ENCODE assay signal across 8 cellular contexts in genomic region chrX:101407748-101408529, GRCh38. TPM values are rescaled to one million over a fixed set of nuclear protein-coding genes. Genes with fewer than 3 reads are reported as not detected.
DNase-seq lines count a peak whose midpoint lies in the region; ATAC-seq and TF ChIP-seq lines count a peak whose summit lies in the region.

Gene GLA, minus strand, starts transcription at chrX:101407925. Its CDS starts 22 bp downstream, at chrX:101407903.
A gene with protein sequence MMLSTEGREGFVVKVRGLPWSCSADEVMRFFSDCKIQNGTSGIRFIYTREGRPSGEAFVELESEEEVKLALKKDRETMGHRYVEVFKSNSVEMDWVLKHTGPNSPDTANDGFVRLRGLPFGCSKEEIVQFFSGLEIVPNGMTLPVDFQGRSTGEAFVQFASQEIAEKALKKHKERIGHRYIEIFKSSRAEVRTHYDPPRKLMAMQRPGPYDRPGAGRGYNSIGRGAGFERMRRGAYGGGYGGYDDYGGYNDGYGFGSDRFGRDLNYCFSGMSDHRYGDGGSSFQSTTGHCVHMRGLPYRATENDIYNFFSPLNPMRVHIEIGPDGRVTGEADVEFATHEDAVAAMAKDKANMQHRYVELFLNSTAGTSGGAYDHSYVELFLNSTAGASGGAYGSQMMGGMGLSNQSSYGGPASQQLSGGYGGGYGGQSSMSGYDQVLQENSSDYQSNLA (plus strand): TSS chrX:101408222. CDS start chrX:101411989, 3,767 bp downstream.

- peak within 1 kb of the TSS; percentile 100 for H3K4me3 Mint-ChIP-seq in activated naive CD4-positive, alpha-beta T cell treated with anti-CD3 and anti-CD28 coated beads, Interleukin-2, amount 50 U/mL, for 24 hours

- peaks cover 22% of the 10 kb centered on the region for H3K4me1 ChIP-seq in suprapubic skin

- peaks cover 31% of the 10 kb centered on the region for H3K4me1 Mint-ChIP-seq in activated naive CD4-positive, alpha-beta T cell treated with anti-CD3 and anti-CD28 coated beads, Interleukin-2, amount 50 U/mL, for 24 hours

- H3K4me3 ChIP-seq in suprapubic skin: peak within 1 kb of the TSS; percentile 60

- H3K27me3 ChIP-seq in suprapubic skin: no peaks in the 10 kb centered on the region

- H3K27ac ChIP-seq in suprapubic skin: peak within 1 kb of the TSS; percentile 94

- no peaks in the 10 kb centered on the region for H3K9me3 ChIP-seq in suprapubic skin

- no peaks in the 10 kb centered on the region for H3K9me3 Mint-ChIP-seq in activated naive CD4-positive, alpha-beta T cell treated with anti-CD3 and anti-CD28 coated beads, Interleukin-2, amount 50 U/mL, for 24 hours

- H3K27me3 Mint-ChIP-seq in activated naive CD4-positive, alpha-beta T cell treated with anti-CD3 and anti-CD28 coated beads, Interleukin-2, amount 50 U/mL, for 24 hours: no peaks in the 10 kb centered on the region

- DNase-seq in GM04504 (ENCODE audit: low read depth) (peak; percentile 95), NCI-H1092 (lab: John Stamatoyannopoulos, UW) (peak; percentile 98), globus pallidus (ENCODE audit: low spot score) (peak; percentile 96), nucleus accumbens (lab: John Stamatoyannopoulos, UW) (peak; percentile 12 to 95 (median 80)), suprapubic skin (ENCODE audit: low spot score in 2 of 2) (peak; percentile 93 to 95)

- H3K36me3 Mint-ChIP-seq in activated naive CD4-positive, alpha-beta T cell treated with anti-CD3 and anti-CD28 coated beads, Interleukin-2, amount 50 U/mL, for 24 hours: peaks cover 9% of the 10 kb centered on the region

- H3K27ac Mint-ChIP-seq in activated naive CD4-positive, alpha-beta T cell treated with anti-CD3 and anti-CD28 coated beads, Interleukin-2, amount 50 U/mL, for 24 hours: peak within 1 kb of the TSS; percentile 99

- peak in 1 of 2 donors; percentile 69 for TF ChIP-seq POLR2A in suprapubic skin (IDR thresholded peaks at IDR 0.05)

- TF ChIP-seq EP300 in suprapubic skin (IDR thresholded peaks at IDR 0.05): no peak

- 48% methylated on average over 46 of the region's 47 CpGs for whole genome bisulfite sequencing in suprapubic skin

- peaks cover 11% of the 10 kb centered on the region for H3K36me3 ChIP-seq in suprapubic skin

- ATAC-seq in HG02588 (IDR thresholded peaks at IDR 0.05; ENCODE audit: unreplicated experiment) (peak; percentile 94), SK-N-SH treated with all-trans-retinoic acid at 6 μM for 48 hours (peak; percentile 95)

- no peak for TF ChIP-seq CTCF in suprapubic skin (IDR thresholded peaks at IDR 0.05)

TF ChIP-seq in SK-N-SH treated with all-trans-retinoic acid at 6 μM for 48 hours, 23 proteins besides CTCF, POLR2A, EP300 and RAD21:
- TF ChIP-seq ESRRG (CRISPR knock-in tag; IDR thresholded peaks at IDR 0.05) (no peak), ZNF70 (CRISPR knock-in tag; IDR thresholded peaks at IDR 0.05) (no peak), ZC3H10 (CRISPR knock-in tag; IDR thresholded peaks at IDR 0.05) (no peak)
- TF ChIP-seq, protein P1, sequence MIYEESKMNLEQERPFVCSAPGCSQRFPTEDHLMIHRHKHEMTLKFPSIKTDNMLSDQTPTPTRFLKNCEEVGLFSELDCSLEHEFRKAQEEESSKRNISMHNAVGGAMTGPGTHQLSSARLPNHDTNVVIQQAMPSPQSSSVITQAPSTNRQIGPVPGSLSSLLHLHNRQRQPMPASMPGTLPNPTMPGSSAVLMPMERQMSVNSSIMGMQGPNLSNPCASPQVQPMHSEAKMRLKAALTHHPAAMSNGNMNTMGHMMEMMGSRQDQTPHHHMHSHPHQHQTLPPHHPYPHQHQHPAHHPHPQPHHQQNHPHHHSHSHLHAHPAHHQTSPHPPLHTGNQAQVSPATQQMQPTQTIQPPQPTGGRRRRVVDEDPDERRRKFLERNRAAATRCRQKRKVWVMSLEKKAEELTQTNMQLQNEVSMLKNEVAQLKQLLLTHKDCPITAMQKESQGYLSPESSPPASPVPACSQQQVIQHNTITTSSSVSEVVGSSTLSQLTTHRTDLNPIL (CRISPR knock-in tag; IDR thresholded peaks at IDR 0.05; ENCODE audit: low read depth): no peak

RNA-seq across cellular contexts. Expression of gene GLA, which starts in this region (rescaled TPM):
- total RNA-seq in suprapubic skin: 10 to 100 TPM; 13.8 to 19.1 (median 16.9) TPM

RNA-seq across cellular contexts. Expression of the second gene that starts in this region (rescaled TPM):
- 10 to 100 TPM; 37.3 to 60.6 (median 38.5) TPM for total RNA-seq in suprapubic skin

Comparison
In these comparisons a context has a peak if more than half of its experiments do, and no peak if none do; other contexts are left out.
1. Peak in every context shown above with its lines: DNase-seq, ATAC-seq, H3K4me3 ChIP-seq and H3K27ac ChIP-seq.